8 cellular contexts compared by ENCODE assay signal in genomic region chr22:33049125-33049729, GRCh38. TPM values are rescaled to one million over a fixed set of nuclear protein-coding genes. Genes with fewer than 3 reads are reported as not detected.
DNase-seq lines count a peak whose midpoint lies in the region; ATAC-seq, FAIRE-seq and TF ChIP-seq lines count a peak whose summit lies in the region.

No MANE protein-coding gene starts in this region.

- H3K27me3 ChIP-seq in effector memory CD4-positive, alpha-beta T cell (replicated peaks; ENCODE audit: control insufficient read depth, insufficient read depth, low read length, poor library complexity, severe bottlenecking): peaks cover 4% of the 10 kb centered on the region
- H3K27me3 ChIP-seq in mesendoderm (ENCODE audit: insufficient read depth, low read length, poor library complexity): no peaks in the 10 kb centered on the region

- H4K5ac ChIP-seq in mesendoderm (ENCODE audit: low read length): no peak overlapping the region

- no peak overlapping the region for H3K18ac ChIP-seq in mesendoderm (ENCODE audit: low read length)

- H3K27ac ChIP-seq in effector memory CD4-positive, alpha-beta T cell (ENCODE audit: insufficient read depth, low read length, poor library complexity, severe bottlenecking): no peak overlapping the region
- no peak overlapping the region for H3K27ac ChIP-seq in mesendoderm (ENCODE audit: low read depth, low read length)

- no peaks in the 10 kb centered on the region for H3K9me3 ChIP-seq in effector memory CD4-positive, alpha-beta T cell (ENCODE audit: control insufficient read depth, low read length)

- ATAC-seq in HG02938 (IDR thresholded peaks at IDR 0.05; ENCODE audit: unreplicated experiment): no peak

- H3K4me1 ChIP-seq in effector memory CD4-positive, alpha-beta T cell (ENCODE audit: control insufficient read depth, insufficient read depth, low read length, poor library complexity, severe bottlenecking): no peaks in the 10 kb centered on the region
- H3K4me1 ChIP-seq in mesendoderm (ENCODE audit: control insufficient read depth, low read depth, low read length): peaks cover 10% of the 10 kb centered on the region

- no peak for TF ChIP-seq POLR2A in GM12891 (IDR thresholded peaks at IDR 0.05; ENCODE audit: low read depth, low read length)

- peak overlapping the region; percentile 2 for H3K4ac ChIP-seq in mesendoderm (ENCODE audit: low read depth, low read length)

- FAIRE-seq in GM12891 (lab: Jason Lieb, UNC): peak; percentile 82

- H2AK5ac ChIP-seq in mesendoderm (ENCODE audit: low read length): no peak overlapping the region

- WGBS in mesendoderm (ENCODE audit: extremely low coverage, insufficient coverage, low lambda C conversion rate): no CpG with 5 or more reads among the region's 9 CpGs

- no peaks in the 10 kb centered on the region for H3K79me2 ChIP-seq in mesendoderm (ENCODE audit: control insufficient read depth, insufficient read depth, low read length)

- no peak overlapping the region for H2BK15ac ChIP-seq in mesendoderm (replicated peaks; ENCODE audit: low read depth)

- peak; percentile 63 for DNase-seq in A172 (ENCODE audit: low spot score)
- DNase-seq in GM12891 (ENCODE audit: insufficient read length, low spot score): peak; percentile 60
- DNase-seq in NCI-H2227 treated with DMSO at 0.1 percent for 48 hours (lab: John Stamatoyannopoulos, UW): peak; percentile 36
- peak; percentile 62 to 69 for DNase-seq in activated CD4-positive, alpha-beta T cell treated with anti-CD3 and anti-CD28 coated beads, Interleukin-2, amount 50 U/mL, for 48 hours
- DNase-seq in effector memory CD4-positive, alpha-beta T cell: peak; percentile 4 to 20 (median 6)
- peak; percentile 81 for DNase-seq in mesendoderm
- DNase-seq in stimulated activated CD8-positive, alpha-beta memory T cell treated with anti-CD3 and anti-CD28 coated beads, Interleukin-4, amount 100 ng/mL, for 4 hours (ENCODE audit: low read depth in 2 of 2, low spot score in 1 of 2): peak; percentile 18 to 23

- no peak overlapping the region for H3K23ac ChIP-seq in mesendoderm (ENCODE audit: low read length)

- no peak overlapping the region for H3K4me2 ChIP-seq in mesendoderm (ENCODE audit: low read length)

- H3K4me3 ChIP-seq in effector memory CD4-positive, alpha-beta T cell (ENCODE audit: insufficient read depth, low read depth, low read length, poor library complexity, severe bottlenecking): no peak overlapping the region
- no peak overlapping the region for H3K4me3 ChIP-seq in mesendoderm (ENCODE audit: low read length)

- peaks cover 2% of the 10 kb centered on the region for H3K79me1 ChIP-seq in mesendoderm (ENCODE audit: low read length)

- no peaks in the 10 kb centered on the region for H3K36me3 ChIP-seq in effector memory CD4-positive, alpha-beta T cell (ENCODE audit: control insufficient read depth, insufficient read depth, low read length)
- no peaks in the 10 kb centered on the region for H3K36me3 ChIP-seq in mesendoderm (ENCODE audit: control insufficient read depth, insufficient read depth, low read length)

- no peak overlapping the region for H2BK5ac ChIP-seq in mesendoderm (ENCODE audit: low read length)

- H4K8ac ChIP-seq in mesendoderm (ENCODE audit: low read depth, low read length): no peak overlapping the region

- H3K9ac ChIP-seq in mesendoderm (ENCODE audit: low read length): no peak overlapping the region

- no peak overlapping the region for H3K56ac ChIP-seq in mesendoderm (ENCODE audit: low read length)

- H2BK120ac ChIP-seq in mesendoderm (ENCODE audit: low read depth, low read length): no peak overlapping the region

TF ChIP-seq in GM12891, 5 proteins besides CTCF, POLR2A, EP300 and RAD21:
- TF ChIP-seq SPI1 (IDR thresholded peaks at IDR 0.05; ENCODE audit: low read depth, low read length): no peak
- no peak for TF ChIP-seq PAX5 (IDR thresholded peaks at IDR 0.05; ENCODE audit: insufficient read depth, low read length, severe bottlenecking)
- TF ChIP-seq POU2F2 (IDR thresholded peaks at IDR 0.05; ENCODE audit: low read depth, low read length): no peak
- TF ChIP-seq TAF1 (IDR thresholded peaks at IDR 0.05; ENCODE audit: low read depth, low read length): no peak
- TF ChIP-seq POLR2AphosphoS5 (IDR thresholded peaks at IDR 0.05; ENCODE audit: low read depth, low read length): no peak

RNA-seq across cellular contexts. Expression of gene SYN3, which starts 9.0 kb away (rescaled TPM):
- 0.10 TPM in 1 of 2 replicates, not detected in the other for total RNA-seq in A172 (2014; rRNA removed; shearing (Covaris generic))
- polyA plus RNA-seq in GM12891 (2012; ENCODE audit: low read depth, missing spikeins): not detected
- polyA plus RNA-seq in mesendoderm (2013, experiment 1 of 2): 2.6 TPM
- 3.0 TPM for polyA plus RNA-seq in mesendoderm (2013, experiment 2 of 2)

Comparison
In these comparisons a context has a peak if more than half of its experiments do, and no peak if none do; other contexts are left out.
1. DNase-seq: peak in every context shown above with its lines; median percentile 81 in mesendoderm; 66 in activated CD4-positive, alpha-beta T cell treated with anti-CD3 and anti-CD28 coated beads, Interleukin-2, amount 50 U/mL, for 48 hours; 63 in A172; 60 in GM12891; 36 in NCI-H2227 treated with DMSO at 0.1 percent for 48 hours; 20 in stimulated activated CD8-positive, alpha-beta memory T cell treated with anti-CD3 and anti-CD28 coated beads, Interleukin-4, amount 100 ng/mL, for 4 hours; 6 in effector memory CD4-positive, alpha-beta T cell.